In genomic region chr17:75468779-75469373, GRCh38 we compare ENCODE assay signal across 26 cellular contexts. TPM values are rescaled to one million over a fixed set of nuclear protein-coding genes. Genes with fewer than 3 reads are reported as not detected.
DNase-seq lines count a peak whose midpoint lies in the region; ATAC-seq and TF ChIP-seq lines count a peak whose summit lies in the region.
"Had no signal": no experiment of that assay in that cellular context is flagged by ENCODE, and none has a peak within 500 bp of the region (broad histone marks: within the 10 kb centered on the region; RNA-seq: fewer than 3 reads in every experiment).

No MANE protein-coding gene starts in this region.

- peak in 3 of 4 donors; percentile 22 to 78 (median 39) for ATAC-seq in right lobe of liver
- no peak for ATAC-seq in thoracic aorta (ENCODE audit: insufficient number of reproducible peaks, low FRiP score, low read depth)
- no peak for ATAC-seq in HG03432 (IDR thresholded peaks at IDR 0.05; ENCODE audit: unreplicated experiment)
- ATAC-seq: activated CD8-positive, alpha-beta T cell treated with anti-CD3 and anti-CD28 coated beads, Interleukin-2, amount 10 ng/mL, durations not matched to agents 7 days and 5 days; activated T-cell treated with anti-CD3 and anti-CD28 coated beads, Interleukin-2, amount 50 U/mL, for 4 hours; CD8-positive, alpha-beta T cell; GM23338; stimulated activated naive B cell treated with anti-CD40 and anti-IgM and Interleukin-4, amounts not matched to agents 10 μg/mL and 1 μg/mL and 100 μg/mL, for 72 hours had no signal

- intact Hi-C loops in colonic mucosa (cut with DNase I) (no loop called here), right lobe of liver (cut with DNase I) (no loop called here)

- H3K9me3 ChIP-seq in colonic mucosa (no peaks in the 10 kb centered on the region), right lobe of liver (no peaks in the 10 kb centered on the region), thoracic aorta (no peaks in the 10 kb centered on the region)

- H3K36me3 ChIP-seq in colonic mucosa (no peaks in the 10 kb centered on the region), right lobe of liver (peaks cover 0 to 7% (median 3%) of the 10 kb centered on the region in 4 donors), thoracic aorta (peaks cover 9% of the 10 kb centered on the region)

- no peak overlapping the region for H3K4me3 ChIP-seq in colonic mucosa
- H3K4me3 ChIP-seq in right lobe of liver: no peak overlapping the region
- no peak overlapping the region for H3K4me3 ChIP-seq in thoracic aorta
- H3K4me3 ChIP-seq: GM23338, tibial nerve had no signal

- peak overlapping the region in 1 of 2 donors; percentile 46 for H3K9ac ChIP-seq in colonic mucosa (ENCODE audit: low read depth in 2 of 2, low read length in 2 of 2)

- in situ Hi-C loops in GM13977 (cut with MboI; ENCODE audit: low pct_unique_long_range_greater_than_20kb, low sequenced_read_pairs, unreplicated experiment): no loop called here

- no peak overlapping the region for H3K27ac ChIP-seq in colonic mucosa
- H3K27ac ChIP-seq in right lobe of liver: no peak overlapping the region
- H3K27ac ChIP-seq in thoracic aorta: peak overlapping the region; percentile 47 to 86
- H3K27ac ChIP-seq: RWPE1 had no signal

- TF ChIP-seq CTCF in colonic mucosa (IDR thresholded peaks at IDR 0.05) (no peak), right lobe of liver (IDR thresholded peaks at IDR 0.05) (no peak), thoracic aorta (IDR thresholded peaks at IDR 0.05) (no peak), GM13977 (IDR thresholded peaks at IDR 0.05; ENCODE audit: extremely low read depth, insufficient read depth, missing control alignments) (no peak)

- 82% methylated on average over 6 of the region's 13 CpGs for WGBS in right lobe of liver (ENCODE audit: insufficient coverage, low coverage, low lambda C conversion rate, missing lambda C conversion rate)

- peak; percentile 30 for DNase-seq in NCI-H2029 treated with DMSO at 0.1 percent for 48 hours (lab: John Stamatoyannopoulos, UW)
- DNase-seq in colonic mucosa: peak; percentile 80
- DNase-seq in right lobe of liver: no peak
- no peak for DNase-seq in thoracic aorta (ENCODE audit: low spot score)
- DNase-seq in HCEC 1CT: no peak
- DNase-seq in OCI-M2 (lab: John Stamatoyannopoulos, UW; ENCODE audit: unreplicated experiment): no peak
- DNase-seq in GM13977 (ENCODE audit: low spot score): no peak
- DNase-seq: activated CD4-positive, CD25-positive, alpha-beta regulatory T cell; activated CD8-positive, alpha-beta T cell treated with anti-CD3 and anti-CD28 coated beads, Interleukin-2, amount 10 ng/mL, durations not matched to agents 7 days and 5 days; activated naive CD4-positive, alpha-beta T cell treated with anti-CD3 and anti-CD28 coated beads, Interleukin-2, amount 50 U/mL, for 16 hours; activated T-cell treated with anti-CD3 and anti-CD28 coated beads, Interleukin-2, amount 50 U/mL, for 4 hours; CD8-positive, alpha-beta T cell; cortex of kidney; DMS79; immature natural killer cell; naive B cell; NCI-H1048; NCI-H187 treated with DMSO at 0.1 percent for 48 hours; stimulated activated CD4-positive, alpha-beta T cell treated with anti-CD3 and anti-CD28 coated beads, Interleukin-1b, Interleukin-23, amount 100 ng/mL, for 48 hours; stimulated activated naive B cell treated with anti-CD40 and anti-IgM and Interleukin-4, amounts not matched to agents 10 μg/mL and 1 μg/mL and 100 μg/mL, for 72 hours; T1000 had no signal

- no peak for TF ChIP-seq POLR2A in right lobe of liver (IDR thresholded peaks at IDR 0.05)

- H3K4me1 ChIP-seq in colonic mucosa: no peaks in the 10 kb centered on the region
- peaks cover 0 to 15% (median 0%) of the 10 kb centered on the region in 4 donors for H3K4me1 ChIP-seq in right lobe of liver
- peaks cover 0 to 19% of the 10 kb centered on the region in 2 donors for H3K4me1 ChIP-seq in thoracic aorta (ENCODE audit: control insufficient read depth in 1 of 2, low read depth in 2 of 2)

- H3K27me3 ChIP-seq in colonic mucosa (no peaks in the 10 kb centered on the region), right lobe of liver (no peaks in the 10 kb centered on the region), thoracic aorta (replicated peaks; ENCODE audit: insufficient read depth) (no peaks in the 10 kb centered on the region)
- H3K27me3 ChIP-seq: tibial nerve had no signal

RNA-seq across cellular contexts. Expression of gene TMEM94, which starts 12.4 kb away (rescaled TPM):
- total RNA-seq in colonic mucosa (10 to 100 TPM; 88.3 to 95.7 TPM), right lobe of liver (10 to 100 TPM; 24.2 to 47.1 (median 29.6) TPM), thoracic aorta (10 to 100 TPM; 57.1 to 83.4 TPM)

RNA-seq across cellular contexts. Expression of gene CASKIN2, which starts 46.5 kb away (rescaled TPM):
- 10 to 100 TPM; 26.5 to 28.6 TPM for total RNA-seq in colonic mucosa
- 10 to 100 TPM in 4 of 6 experiments, 1 to 10 TPM in 2; 9.0 to 26.0 (median 12.0) TPM for total RNA-seq in right lobe of liver
- 10 to 100 TPM; 26.0 to 32.4 TPM for total RNA-seq in thoracic aorta

RNA-seq across cellular contexts. Expression of gene TSEN54, which starts 47.5 kb away (rescaled TPM):
- 10 to 100 TPM; 29.7 to 50.7 TPM for total RNA-seq in colonic mucosa
- total RNA-seq in right lobe of liver: 10 to 100 TPM in 4 of 6 experiments, 1 to 10 TPM in 2; 8.5 to 13.6 (median 10.2) TPM
- total RNA-seq in thoracic aorta: 10 to 100 TPM; 17.1 to 48.6 TPM

RNA-seq across cellular contexts. Expression of gene LLGL2, which starts 56.6 kb away (rescaled TPM):
- total RNA-seq in colonic mucosa: 100 to 1,000 TPM; 401 to 497 TPM
- total RNA-seq in right lobe of liver: 10 to 100 TPM; 32.8 to 71.4 (median 44.6) TPM
- total RNA-seq in thoracic aorta: 10 to 100 TPM in 1 of 2 donors, 1 to 10 TPM in 1; 6.4 to 20.0 TPM
- total RNA-seq: HT1080 had no signal

Comparison
In these comparisons a context has a peak if more than half of its experiments do, and no peak if none do; other contexts are left out.
1. DNase-seq: peak in NCI-H2029 treated with DMSO at 0.1 percent for 48 hours (single experiment) and colonic mucosa (single experiment); none in right lobe of liver (0 of 3), thoracic aorta (single experiment), HCEC 1CT (single experiment), OCI-M2 (single experiment) and GM13977 (single experiment).
2. H3K27ac ChIP-seq: peak in thoracic aorta (2 of 2); none in colonic mucosa (single experiment) and right lobe of liver (0 of 3).
3. ATAC-seq: peak in right lobe of liver (3 of 4); none in thoracic aorta (single experiment) and HG03432 (single experiment).